Comparison of ENCODE assay signal across 2 cellular contexts in the genomic region with DNA sequence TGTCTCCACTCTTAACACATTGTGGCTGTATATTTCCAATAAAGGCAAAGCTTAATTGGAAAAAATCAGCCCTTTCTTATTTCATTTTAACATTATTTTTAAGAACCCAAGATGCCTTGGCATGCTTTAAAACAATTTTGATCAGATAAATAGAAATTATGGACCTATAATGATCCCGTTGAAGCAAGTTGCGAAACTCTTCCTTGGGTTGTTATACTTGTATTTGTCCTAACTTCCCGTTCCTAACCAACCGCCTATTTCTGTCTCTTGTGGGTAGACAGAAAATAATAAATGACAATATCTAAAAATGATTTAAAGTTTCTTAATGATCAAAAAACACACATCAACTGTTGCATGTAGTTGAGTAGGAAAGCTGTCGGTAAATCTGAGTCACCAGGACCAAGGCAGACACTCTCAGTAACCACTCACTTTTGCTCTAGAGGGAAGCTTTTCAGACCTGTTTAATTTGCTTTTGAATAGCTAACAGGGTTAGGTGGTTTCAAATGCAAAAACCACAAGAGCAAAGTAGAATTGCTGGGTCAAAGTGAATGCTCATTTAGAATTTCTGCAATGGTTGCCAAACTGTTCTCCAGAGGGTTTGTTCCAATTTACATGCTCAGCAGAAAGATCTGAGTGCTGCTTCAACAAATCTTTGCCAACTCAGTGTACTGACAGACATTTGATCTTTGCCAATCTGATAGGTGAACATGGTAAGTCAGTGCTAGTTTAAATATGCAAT.
TF ChIP-seq lines count a peak whose summit lies in the region.

No MANE protein-coding gene starts in this region.

TF ChIP-seq in WTC11, 78 proteins besides CTCF, POLR2A, EP300 and RAD21:
- no peak for TF ChIP-seq ZNF219 (CRISPR knock-in tag; IDR thresholded peaks at IDR 0.05; ENCODE audit: borderline replicate concordance)
- TF ChIP-seq SP1 (CRISPR knock-in tag; conservative IDR thresholded peaks at IDR 0.05): 0 out of 2 replicates have a peak, but pooled peaks have one; percentile 24
TF ChIP-seq in WTC11: peak in this region for 1.

TF ChIP-seq in HepG2, 621 proteins besides CTCF, POLR2A, EP300 and RAD21:
- peak; percentile 53; the same call in 1 of the 2 replicates for TF ChIP-seq CEBPB (IDR thresholded peaks at IDR 0.05; ENCODE audit: borderline replicate concordance, low read depth, low read length)
- no peak for TF ChIP-seq ZNF614 (CRISPR knock-in tag; IDR thresholded peaks at IDR 0.05; ENCODE audit: borderline replicate concordance)
- TF ChIP-seq ASH2L (IDR thresholded peaks at IDR 0.05; ENCODE audit: insufficient read length, low read depth, low read length): no peak
- no peak for TF ChIP-seq RARG (CRISPR knock-in tag; IDR thresholded peaks at IDR 0.05; ENCODE audit: low read depth)
- TF ChIP-seq, protein P1, sequence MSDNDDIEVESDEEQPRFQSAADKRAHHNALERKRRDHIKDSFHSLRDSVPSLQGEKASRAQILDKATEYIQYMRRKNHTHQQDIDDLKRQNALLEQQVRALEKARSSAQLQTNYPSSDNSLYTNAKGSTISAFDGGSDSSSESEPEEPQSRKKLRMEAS (IDR thresholded peaks at IDR 0.05): no peak
- TF ChIP-seq ZNF350 (CRISPR knock-in tag; IDR thresholded peaks at IDR 0.05; ENCODE audit: borderline replicate concordance, low read depth): no peak
